ENCODE assay signal across 16 cellular contexts in the genomic region with DNA sequence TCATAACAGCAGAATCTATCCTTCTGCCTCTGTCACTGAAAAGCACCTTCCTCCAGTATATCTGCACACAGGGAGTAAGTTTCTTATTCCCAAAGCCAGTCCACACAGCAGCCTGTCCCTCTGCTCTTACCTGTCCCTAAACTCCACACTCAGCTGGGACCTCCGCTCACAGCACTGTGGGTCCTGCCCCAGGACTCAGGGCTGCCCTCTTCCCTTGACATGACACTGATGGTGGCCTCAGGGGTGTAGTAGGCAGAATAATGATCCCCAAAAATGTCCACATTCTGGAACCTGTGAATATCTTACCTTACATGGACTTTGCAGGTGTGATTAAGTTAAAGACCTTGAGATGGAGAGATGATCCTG. TPM values are rescaled to one million over a fixed set of nuclear protein-coding genes. Genes with fewer than 3 reads are reported as not detected.
A peak's percentile ranks its signal among the peaks of the same experiment; 100 is the strongest.
DNase-seq lines count a peak whose midpoint lies in the region; ATAC-seq and TF ChIP-seq lines count a peak whose summit lies in the region.
"Had no signal": no experiment of that assay in that cellular context is flagged by ENCODE, and none has a peak within 500 bp of the region (broad histone marks: within the 10 kb centered on the region; RNA-seq: fewer than 3 reads in every experiment).

No MANE protein-coding gene starts in this region.

- H3K27me3 ChIP-seq in CD4-positive, CD25-positive, alpha-beta regulatory T cell (ENCODE audit: control insufficient read depth, insufficient read depth, low read length): no peaks in the 10 kb centered on the region

- no peaks in the 10 kb centered on the region for H3K9me3 Mint-ChIP-seq in CD4-positive, CD25-positive, alpha-beta regulatory T cell
- H3K9me3 Mint-ChIP-seq in IgD-negative memory B cell (no peaks in the 10 kb centered on the region), nephron progenitor cell (no peaks in the 10 kb centered on the region)
- H3K9me3 Mint-ChIP-seq in activated naive CD8-positive, alpha-beta T cell treated with anti-CD3 and anti-CD28 coated beads, Interleukin-2, amount 50 U/mL, for 24 hours: no peaks in the 10 kb centered on the region

- H3K27me3 Mint-ChIP-seq in CD4-positive, CD25-positive, alpha-beta regulatory T cell: no peaks in the 10 kb centered on the region
- peaks cover 2% of the 10 kb centered on the region for H3K27me3 Mint-ChIP-seq in IgD-negative memory B cell
- H3K27me3 Mint-ChIP-seq in activated naive CD8-positive, alpha-beta T cell treated with anti-CD3 and anti-CD28 coated beads, Interleukin-2, amount 50 U/mL, for 24 hours: no peaks in the 10 kb centered on the region
- no peaks in the 10 kb centered on the region for H3K27me3 Mint-ChIP-seq in nephron progenitor cell (ENCODE audit: low read depth, poor library complexity)

- peak overlapping the region; percentile 91 to 100 (median 96) for H3K27ac Mint-ChIP-seq in CD4-positive, CD25-positive, alpha-beta regulatory T cell
- H3K27ac Mint-ChIP-seq in IgD-negative memory B cell (peak overlapping the region in 2 of 3 donors; percentile 65 to 87), nephron progenitor cell (peak overlapping the region; percentile 78)
- H3K27ac Mint-ChIP-seq in activated naive CD8-positive, alpha-beta T cell treated with anti-CD3 and anti-CD28 coated beads, Interleukin-2, amount 50 U/mL, for 24 hours: peak overlapping the region; percentile 7

- no peak for ATAC-seq in CD4-positive, CD25-positive, alpha-beta regulatory T cell (ENCODE audit: low read depth in 2 of 2)
- no peak for ATAC-seq in activated naive CD8-positive, alpha-beta T cell treated with anti-CD3 and anti-CD28 coated beads, Interleukin-2, amount 50 U/mL, for 24 hours
- no peak for ATAC-seq in HG03135 (IDR thresholded peaks at IDR 0.05; ENCODE audit: unreplicated experiment)
- ATAC-seq: K562; stimulated activated naive CD8-positive, alpha-beta T cell treated with anti-CD3 and anti-CD28 coated beads, Interleukin-15, Interleukin-2, amounts not matched to agents 100 U/mL and 50 U/mL, for 24 hours had no signal

- peaks cover 32 to 99% (median 77%) of the 10 kb centered on the region in 4 donors for H3K4me1 Mint-ChIP-seq in CD4-positive, CD25-positive, alpha-beta regulatory T cell
- peaks cover 60 to 69% (median 66%) of the 10 kb centered on the region in 3 donors for H3K4me1 Mint-ChIP-seq in IgD-negative memory B cell
- peaks cover 93% of the 10 kb centered on the region for H3K4me1 Mint-ChIP-seq in activated naive CD8-positive, alpha-beta T cell treated with anti-CD3 and anti-CD28 coated beads, Interleukin-2, amount 50 U/mL, for 24 hours
- peaks cover 82% of the 10 kb centered on the region for H3K4me1 Mint-ChIP-seq in nephron progenitor cell

- peaks cover 98% of the 10 kb centered on the region for H3K4me1 ChIP-seq in CD4-positive, CD25-positive, alpha-beta regulatory T cell (ENCODE audit: control insufficient read depth, insufficient read depth, low read length, poor library complexity, severe bottlenecking)

- H3K36me3 ChIP-seq in CD4-positive, CD25-positive, alpha-beta regulatory T cell (ENCODE audit: control insufficient read depth, insufficient read depth, low read length): no peaks in the 10 kb centered on the region

- no peaks in the 10 kb centered on the region for H3K9me3 ChIP-seq in CD4-positive, CD25-positive, alpha-beta regulatory T cell (ENCODE audit: control insufficient read depth in 2 of 2, low read length in 2 of 2)
- H3K9me3 ChIP-seq: SK-N-SH had no signal

- TF ChIP-seq CTCF in nephron progenitor cell (IDR thresholded peaks at IDR 0.05): no peak

- no peak for DNase-seq in CD4-positive, CD25-positive, alpha-beta regulatory T cell
- DNase-seq in activated naive CD8-positive, alpha-beta T cell treated with anti-CD3 and anti-CD28 coated beads, Interleukin-2, amount 50 U/mL, for 24 hours: no peak
- no peak for DNase-seq in nephron progenitor cell
- no peak for DNase-seq in NCI-H510A (lab: John Stamatoyannopoulos, UW)
- no peak for DNase-seq in NCI-H1417 (lab: John Stamatoyannopoulos, UW)
- no peak for DNase-seq in NCI-H128 (lab: John Stamatoyannopoulos, UW; ENCODE audit: unreplicated experiment)
- DNase-seq: activated naive CD4-positive, alpha-beta T cell treated with Interleukin-2 at 50 U/mL for 16 hours; cerebellar nuclear complex; SK-N-SH; stimulated activated CD4-positive, alpha-beta T cell treated with anti-CD3 and anti-CD28 coated beads, Interleukin-2, amount 100 ng/mL, for 48 hours; stimulated activated naive CD8-positive, alpha-beta T cell treated with anti-CD3 and anti-CD28 coated beads, Interleukin-15, Interleukin-2, amounts not matched to agents 100 U/mL and 50 U/mL, for 24 hours had no signal

- peak overlapping the region; percentile 70 to 78 (median 73) for H3K4me3 Mint-ChIP-seq in CD4-positive, CD25-positive, alpha-beta regulatory T cell
- peak overlapping the region in 2 of 4 donors; percentile 65 to 89 for H3K4me3 Mint-ChIP-seq in IgD-negative memory B cell
- H3K4me3 Mint-ChIP-seq in activated naive CD8-positive, alpha-beta T cell treated with anti-CD3 and anti-CD28 coated beads, Interleukin-2, amount 50 U/mL, for 24 hours: no peak overlapping the region
- no peak overlapping the region for H3K4me3 Mint-ChIP-seq in nephron progenitor cell

- H3K27ac ChIP-seq in CD4-positive, CD25-positive, alpha-beta regulatory T cell (ENCODE audit: insufficient read depth, low read length, poor library complexity, severe bottlenecking): peak overlapping the region; percentile 85
- H3K27ac ChIP-seq: C4-2B had no signal

- H3K4me3 ChIP-seq in CD4-positive, CD25-positive, alpha-beta regulatory T cell (ENCODE audit: low read depth, low read length): peak overlapping the region; percentile 42
- H3K4me3 ChIP-seq: K562, lung had no signal

- H3K36me3 Mint-ChIP-seq in CD4-positive, CD25-positive, alpha-beta regulatory T cell: no peaks in the 10 kb centered on the region
- H3K36me3 Mint-ChIP-seq in IgD-negative memory B cell: no peaks in the 10 kb centered on the region
- H3K36me3 Mint-ChIP-seq in activated naive CD8-positive, alpha-beta T cell treated with anti-CD3 and anti-CD28 coated beads, Interleukin-2, amount 50 U/mL, for 24 hours (ENCODE audit: low read depth): no peaks in the 10 kb centered on the region
- H3K36me3 Mint-ChIP-seq in nephron progenitor cell (ENCODE audit: low read depth): no peaks in the 10 kb centered on the region

RNA-seq across cellular contexts. Expression of a gene that starts 39.7 kb away (rescaled TPM):
- total RNA-seq in CD4-positive, CD25-positive, alpha-beta regulatory T cell: 293 TPM
- 10 to 100 TPM; 83.7 to 92.7 (median 89.7) TPM for polyA plus RNA-seq in CD4-positive, CD25-positive, alpha-beta regulatory T cell
- 78.3 TPM for polyA plus RNA-seq in IgD-negative memory B cell

Comparison
In these comparisons a context has a peak if more than half of its experiments do, and no peak if none do; other contexts are left out.
1. H3K27ac Mint-ChIP-seq: peak in every context shown above with its lines; median percentile 96 in CD4-positive, CD25-positive, alpha-beta regulatory T cell; 78 in nephron progenitor cell; 76 in IgD-negative memory B cell; 7 in activated naive CD8-positive, alpha-beta T cell treated with anti-CD3 and anti-CD28 coated beads, Interleukin-2, amount 50 U/mL, for 24 hours.
2. H3K4me3 Mint-ChIP-seq: peak in CD4-positive, CD25-positive, alpha-beta regulatory T cell (4 of 4); none in activated naive CD8-positive, alpha-beta T cell treated with anti-CD3 and anti-CD28 coated beads, Interleukin-2, amount 50 U/mL, for 24 hours (single experiment) and nephron progenitor cell (single experiment).